ENCODE assay signal across 1 cellular context in genomic region chr4:123163501-123163900, GRCh38.
TF ChIP-seq lines count a peak whose summit lies in the region.

No MANE protein-coding gene starts in this region.

TF ChIP-seq in GM23338, 12 proteins besides CTCF, POLR2A, EP300 and RAD21 (continued from another document):
- TF ChIP-seq, protein P1, sequence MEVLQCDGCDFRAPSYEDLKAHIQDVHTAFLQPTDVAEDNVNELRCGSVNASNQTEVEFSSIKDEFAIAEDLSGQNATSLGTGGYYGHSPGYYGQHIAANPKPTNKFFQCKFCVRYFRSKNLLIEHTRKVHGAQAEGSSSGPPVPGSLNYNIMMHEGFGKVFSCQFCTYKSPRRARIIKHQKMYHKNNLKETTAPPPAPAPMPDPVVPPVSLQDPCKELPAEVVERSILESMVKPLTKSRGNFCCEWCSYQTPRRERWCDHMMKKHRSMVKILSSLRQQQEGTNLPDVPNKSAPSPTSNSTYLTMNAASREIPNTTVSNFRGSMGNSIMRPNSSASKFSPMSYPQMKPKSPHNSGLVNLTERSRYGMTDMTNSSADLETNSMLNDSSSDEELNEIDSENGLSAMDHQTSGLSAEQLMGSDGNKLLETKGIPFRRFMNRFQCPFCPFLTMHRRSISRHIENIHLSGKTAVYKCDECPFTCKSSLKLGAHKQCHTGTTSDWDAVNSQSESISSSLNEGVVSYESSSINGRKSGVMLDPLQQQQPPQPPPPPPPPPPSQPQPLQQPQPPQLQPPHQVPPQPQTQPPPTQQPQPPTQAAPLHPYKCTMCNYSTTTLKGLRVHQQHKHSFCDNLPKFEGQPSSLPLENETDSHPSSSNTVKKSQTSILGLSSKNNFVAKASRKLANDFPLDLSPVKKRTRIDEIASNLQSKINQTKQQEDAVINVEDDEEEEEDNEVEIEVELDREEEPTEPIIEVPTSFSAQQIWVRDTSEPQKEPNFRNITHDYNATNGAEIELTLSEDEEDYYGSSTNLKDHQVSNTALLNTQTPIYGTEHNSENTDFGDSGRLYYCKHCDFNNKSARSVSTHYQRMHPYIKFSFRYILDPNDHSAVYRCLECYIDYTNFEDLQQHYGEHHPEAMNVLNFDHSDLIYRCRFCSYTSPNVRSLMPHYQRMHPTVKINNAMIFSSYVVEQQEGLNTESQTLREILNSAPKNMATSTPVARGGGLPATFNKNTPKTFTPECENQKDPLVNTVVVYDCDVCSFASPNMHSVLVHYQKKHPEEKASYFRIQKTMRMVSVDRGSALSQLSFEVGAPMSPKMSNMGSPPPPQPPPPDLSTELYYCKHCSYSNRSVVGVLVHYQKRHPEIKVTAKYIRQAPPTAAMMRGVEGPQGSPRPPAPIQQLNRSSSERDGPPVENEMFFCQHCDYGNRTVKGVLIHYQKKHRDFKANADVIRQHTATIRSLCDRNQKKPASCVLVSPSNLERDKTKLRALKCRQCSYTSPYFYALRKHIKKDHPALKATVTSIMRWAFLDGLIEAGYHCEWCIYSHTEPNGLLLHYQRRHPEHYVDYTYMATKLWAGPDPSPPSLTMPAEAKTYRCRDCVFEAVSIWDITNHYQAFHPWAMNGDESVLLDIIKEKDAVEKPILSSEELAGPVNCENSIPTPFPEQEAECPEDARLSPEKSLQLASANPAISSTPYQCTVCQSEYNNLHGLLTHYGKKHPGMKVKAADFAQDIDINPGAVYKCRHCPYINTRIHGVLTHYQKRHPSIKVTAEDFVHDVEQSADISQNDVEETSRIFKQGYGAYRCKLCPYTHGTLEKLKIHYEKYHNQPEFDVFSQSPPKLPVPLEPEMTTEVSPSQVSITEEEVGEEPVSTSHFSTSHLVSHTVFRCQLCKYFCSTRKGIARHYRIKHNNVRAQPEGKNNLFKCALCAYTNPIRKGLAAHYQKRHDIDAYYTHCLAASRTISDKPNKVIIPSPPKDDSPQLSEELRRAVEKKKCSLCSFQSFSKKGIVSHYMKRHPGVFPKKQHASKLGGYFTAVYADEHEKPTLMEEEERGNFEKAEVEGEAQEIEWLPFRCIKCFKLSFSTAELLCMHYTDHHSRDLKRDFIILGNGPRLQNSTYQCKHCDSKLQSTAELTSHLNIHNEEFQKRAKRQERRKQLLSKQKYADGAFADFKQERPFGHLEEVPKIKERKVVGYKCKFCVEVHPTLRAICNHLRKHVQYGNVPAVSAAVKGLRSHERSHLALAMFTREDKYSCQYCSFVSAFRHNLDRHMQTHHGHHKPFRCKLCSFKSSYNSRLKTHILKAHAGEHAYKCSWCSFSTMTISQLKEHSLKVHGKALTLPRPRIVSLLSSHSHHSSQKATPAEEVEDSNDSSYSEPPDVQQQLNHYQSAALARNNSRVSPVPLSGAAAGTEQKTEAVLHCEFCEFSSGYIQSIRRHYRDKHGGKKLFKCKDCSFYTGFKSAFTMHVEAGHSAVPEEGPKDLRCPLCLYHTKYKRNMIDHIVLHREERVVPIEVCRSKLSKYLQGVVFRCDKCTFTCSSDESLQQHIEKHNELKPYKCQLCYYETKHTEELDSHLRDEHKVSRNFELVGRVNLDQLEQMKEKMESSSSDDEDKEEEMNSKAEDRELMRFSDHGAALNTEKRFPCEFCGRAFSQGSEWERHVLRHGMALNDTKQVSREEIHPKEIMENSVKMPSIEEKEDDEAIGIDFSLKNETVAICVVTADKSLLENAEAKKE (CRISPR knock-in tag; IDR thresholded peaks at IDR 0.05), result no peak
TF ChIP-seq in GM23338: peak in this region for 0.
